Comparison of ENCODE assay signal across 21 cellular contexts in the genomic region with DNA sequence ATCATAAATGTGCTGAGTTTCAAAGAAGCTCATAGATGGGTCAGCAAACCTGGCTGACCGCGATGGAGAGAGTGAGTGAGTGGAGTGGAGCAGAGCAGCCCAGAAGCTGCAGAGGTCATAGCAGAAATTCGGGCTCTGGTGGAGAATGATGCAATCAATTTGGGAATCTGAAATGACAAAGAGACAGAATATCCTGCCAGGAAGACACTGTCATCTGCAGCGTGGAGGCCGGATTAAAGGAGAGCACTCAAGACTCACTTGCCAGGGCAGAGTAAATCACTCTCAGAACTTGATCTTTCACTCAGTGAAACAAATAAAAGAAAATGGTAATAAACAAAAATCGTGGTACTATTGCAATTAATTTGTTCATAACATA.
DNase-seq lines count a peak whose midpoint lies in the region; ATAC-seq and TF ChIP-seq lines count a peak whose summit lies in the region.
"Had no signal": no experiment of that assay in that cellular context is flagged by ENCODE, and none has a peak within 500 bp of the region (broad histone marks: within the 10 kb centered on the region; RNA-seq: fewer than 3 reads in every experiment).

No MANE protein-coding gene starts in this region.

- 69% methylated on average over 6 of the region's 6 CpGs for WGBS in mammary epithelial cell (ENCODE audit: low coverage, missing lambda C conversion rate)
- 34 to 37% methylated on average over 6 of the region's 6 CpGs for WGBS in thyroid gland, 2 donors

- H4K20me1 ChIP-seq in mammary epithelial cell (ENCODE audit: insufficient read depth, low read length) = no peaks in the 10 kb centered on the region

- no peak for TF ChIP-seq CTCF in MCF 10A (IDR thresholded peaks at IDR 0.05; ENCODE audit: unreplicated experiment)
- no peak for TF ChIP-seq CTCF in mammary epithelial cell (conservative IDR thresholded peaks at IDR 0.05 in 1 of 2, IDR thresholded peaks at IDR 0.05 in 1 of 2; ENCODE audit: extremely low read depth in 1 of 2, insufficient read depth in 1 of 2, low read depth in 1 of 2, low read length in 2 of 2)
- no peak for TF ChIP-seq CTCF in thyroid gland (IDR thresholded peaks at IDR 0.05)

- CTCF ChIA-PET in MCF 10A (lab: Yijun Ruan, JAX) = interaction anchor here (1.0 kb wide), 1 partner anchor 246 kb away, joined by 4 read pairs; no protein-coding TSS in a partner anchor
- CTCF ChIA-PET in mammary epithelial cell (lab: Charles Lee; ENCODE audit: low non-redundant PET) = no interaction called here

- no peaks in the 10 kb centered on the region for H3K9me3 Mint-ChIP-seq in MCF 10A (ENCODE audit: unreplicated experiment)
- H3K9me3 Mint-ChIP-seq: activated naive CD8-positive, alpha-beta T cell treated with anti-CD3 and anti-CD28 coated beads, Interleukin-2, amount 50 U/mL, for 24 hours; immature natural killer cell; stimulated activated memory B cell treated with anti-CD40 and anti-IgM and Interleukin-4, amounts not matched to agents 10 μg/mL and 1 μg/mL and 100 μg/mL, for 72 hours; T-helper 1 cell treated with Interleukin-12 subunit alpha and Interleukin-12 subunit beta and Interleukin-4 antibody, amounts not matched to agents 30 μg/mL and 1 μg/mL, for 36 hours had no signal

- no peaks in the 10 kb centered on the region for H3K36me3 ChIP-seq in mammary epithelial cell (ENCODE audit: insufficient read depth, low read length)
- H3K36me3 ChIP-seq in thyroid gland = no peaks in the 10 kb centered on the region
- H3K36me3 ChIP-seq: neutrophil, Peyer's patch, upper lobe of right lung had no signal

- H2AFZ ChIP-seq in mammary epithelial cell (ENCODE audit: low read depth, low read length) = no peak overlapping the region

- H3K36me3 Mint-ChIP-seq in MCF 10A (ENCODE audit: insufficient read depth, unreplicated experiment) = no peaks in the 10 kb centered on the region
- H3K36me3 Mint-ChIP-seq: immature natural killer cell; stimulated activated memory B cell treated with anti-CD40 and anti-IgM and Interleukin-4, amounts not matched to agents 10 μg/mL and 1 μg/mL and 100 μg/mL, for 72 hours had no signal

- H3K9ac ChIP-seq in mammary epithelial cell (ENCODE audit: insufficient read depth, low read length) = no peak overlapping the region

- H3K4me1 Mint-ChIP-seq in MCF 10A (ENCODE audit: insufficient read depth, unreplicated experiment) = peaks cover 8% of the 10 kb centered on the region
- H3K4me1 Mint-ChIP-seq: activated naive CD8-positive, alpha-beta T cell treated with anti-CD3 and anti-CD28 coated beads, Interleukin-2, amount 50 U/mL, for 24 hours; immature natural killer cell; stimulated activated memory B cell treated with anti-CD40 and anti-IgM and Interleukin-4, amounts not matched to agents 10 μg/mL and 1 μg/mL and 100 μg/mL, for 72 hours had no signal

- H3K27me3 ChIP-seq in mammary epithelial cell (ENCODE audit: insufficient read depth, low read length) = no peaks in the 10 kb centered on the region
- H3K27me3 ChIP-seq in thyroid gland = no peaks in the 10 kb centered on the region
- H3K27me3 ChIP-seq: neutrophil, Peyer's patch, upper lobe of right lung had no signal

- in situ Hi-C loops in mammary epithelial cell (cut with MboI; ENCODE audit: low sequenced_read_pairs in 2 of 2) = no loop called here

- ATAC-seq in GM21515 (IDR thresholded peaks at IDR 0.05; ENCODE audit: unreplicated experiment) = no peak
- ATAC-seq: activated naive CD8-positive, alpha-beta T cell treated with anti-CD3 and anti-CD28 coated beads, Interleukin-2, amount 50 U/mL, for 24 hours; stimulated activated memory B cell treated with anti-CD40 and anti-IgM and Interleukin-4, amounts not matched to agents 10 μg/mL and 1 μg/mL and 100 μg/mL, for 72 hours; upper lobe of right lung had no signal

- no peaks in the 10 kb centered on the region for H3K79me2 ChIP-seq in mammary epithelial cell (ENCODE audit: insufficient read depth, low read length)

- no peak overlapping the region for H3K27ac Mint-ChIP-seq in MCF 10A (ENCODE audit: low read depth, unreplicated experiment)
- H3K27ac Mint-ChIP-seq: activated naive CD8-positive, alpha-beta T cell treated with anti-CD3 and anti-CD28 coated beads, Interleukin-2, amount 50 U/mL, for 24 hours; immature natural killer cell; stimulated activated memory B cell treated with anti-CD40 and anti-IgM and Interleukin-4, amounts not matched to agents 10 μg/mL and 1 μg/mL and 100 μg/mL, for 72 hours; T-helper 1 cell treated with Interleukin-12 subunit alpha and Interleukin-12 subunit beta and Interleukin-4 antibody, amounts not matched to agents 30 μg/mL and 1 μg/mL, for 36 hours had no signal

- dilution Hi-C loops in mammary epithelial cell (cut with HindIII; ENCODE audit: low sequenced_read_pairs) = no loop called here

- no peaks in the 10 kb centered on the region for H3K27me3 Mint-ChIP-seq in MCF 10A (ENCODE audit: insufficient read depth, unreplicated experiment)

- BruUV-seq in MCF 10A (replicated peaks; lab: Mats Ljungman, UMichigan) = no TSS peak
- BruUV-seq in mammary epithelial cell (replicated peaks; lab: Mats Ljungman, UMichigan) = no TSS peak

- H3K27ac ChIP-seq in mammary epithelial cell (ENCODE audit: insufficient read depth, low read depth, low read length) (no peak overlapping the region), thyroid gland (no peak overlapping the region)
- H3K27ac ChIP-seq: neutrophil, Peyer's patch, upper lobe of right lung had no signal

- no peak overlapping the region for H3K4me2 ChIP-seq in mammary epithelial cell (ENCODE audit: insufficient read depth, low read depth, low read length)

- no peak overlapping the region for H3K4me3 ChIP-seq in mammary epithelial cell (replicated peaks in 1 of 3; ENCODE audit: insufficient read depth in 1 of 3, low read depth in 2 of 3, low read length in 3 of 3)
- H3K4me3 ChIP-seq in thyroid gland (replicated peaks in 1 of 3) = no peak overlapping the region
- H3K4me3 ChIP-seq: Peyer's patch, upper lobe of right lung had no signal

- no peaks in the 10 kb centered on the region for H3K9me3 ChIP-seq in mammary epithelial cell (replicated peaks; ENCODE audit: insufficient read depth, low read length)
- no peaks in the 10 kb centered on the region for H3K9me3 ChIP-seq in thyroid gland
- H3K9me3 ChIP-seq: Caco-2, neutrophil, Peyer's patch, upper lobe of right lung had no signal

- POLR2A ChIA-PET in MCF 10A (lab: Yijun Ruan, JAX) = interaction anchor here (0.8 kb wide), 1 partner anchor 13 kb away, joined by 4 read pairs; no protein-coding TSS in a partner anchor

- DNase-seq in MCF 10A (ENCODE audit: unreplicated experiment) (peak; percentile 23), mammary epithelial cell (no peak), RPMI7951 (ENCODE audit: low read depth) (peak; percentile 3), kidney tubule cell (ENCODE audit: low spot score) (peak; percentile 12), thyroid gland (peak; percentile 22), epidermal melanocyte (ENCODE audit: insufficient read length, low spot score) (no peak)
- no peak for DNase-seq in activated naive CD4-positive, alpha-beta T cell treated with anti-CD3 and anti-CD28 coated beads, Interleukin-2, amount 50 U/mL, for 16 hours
- DNase-seq: activated CD4-positive, alpha-beta T cell treated with anti-CD3 and anti-CD28 coated beads for 4 hours; activated naive CD8-positive, alpha-beta T cell treated with anti-CD3 and anti-CD28 coated beads, Interleukin-2, amount 50 U/mL, for 24 hours; activated T-cell treated with anti-CD3 and anti-CD28 coated beads, Interleukin-2, amount 50 U/mL, for 1 hour; GOT3; immature natural killer cell; NCI-H1092 treated with DMSO at 0.1 percent for 48 hours; NCI-H526; Peyer's patch; upper lobe of right lung had no signal

- no peaks in the 10 kb centered on the region for H3K4me1 ChIP-seq in mammary epithelial cell (ENCODE audit: insufficient read depth, low read length)
- H3K4me1 ChIP-seq in thyroid gland = peaks cover 13% of the 10 kb centered on the region in 2 donors
- H3K4me1 ChIP-seq: Peyer's patch, upper lobe of right lung had no signal

- intact Hi-C loops in MCF 10A (cut with micrococcal nuclease) = no loop called here
- intact Hi-C loops in mammary epithelial cell (cut with micrococcal nuclease) = no loop called here
- intact Hi-C loops in thyroid gland (cut with DNase I) = no loop called here

- H3K4me3 Mint-ChIP-seq in MCF 10A (ENCODE audit: unreplicated experiment) = no peak overlapping the region
- H3K4me3 Mint-ChIP-seq: activated naive CD8-positive, alpha-beta T cell treated with anti-CD3 and anti-CD28 coated beads, Interleukin-2, amount 50 U/mL, for 24 hours; immature natural killer cell; stimulated activated memory B cell treated with anti-CD40 and anti-IgM and Interleukin-4, amounts not matched to agents 10 μg/mL and 1 μg/mL and 100 μg/mL, for 72 hours; T-helper 1 cell treated with Interleukin-12 subunit alpha and Interleukin-12 subunit beta and Interleukin-4 antibody, amounts not matched to agents 30 μg/mL and 1 μg/mL, for 36 hours had no signal

- no peak for TF ChIP-seq POLR2A in thyroid gland (IDR thresholded peaks at IDR 0.05)

Comparison
In these comparisons a context has a peak if more than half of its experiments do, and no peak if none do; other contexts are left out.
1. DNase-seq: peak in MCF 10A (single experiment), RPMI7951 (single experiment), kidney tubule cell (single experiment) and thyroid gland (2 of 2); none in mammary epithelial cell (single experiment), epidermal melanocyte (single experiment) and activated naive CD4-positive, alpha-beta T cell treated with anti-CD3 and anti-CD28 coated beads, Interleukin-2, amount 50 U/mL, for 16 hours (single experiment).